In genomic region chr3:156665296-156665695, GRCh38 we compare ENCODE assay signal across 14 cellular contexts. TPM values are rescaled to one million over a fixed set of nuclear protein-coding genes. Genes with fewer than 3 reads are reported as not detected.
A peak's percentile ranks its signal among the peaks of the same experiment; 100 is the strongest.
DNase-seq lines count a peak whose midpoint lies in the region; TF ChIP-seq lines count a peak whose summit lies in the region.
"Had no signal": no experiment of that assay in that cellular context is flagged by ENCODE, and none has a peak within 500 bp of the region (broad histone marks: within the 10 kb centered on the region; RNA-seq: fewer than 3 reads in every experiment).

No MANE protein-coding gene starts in this region.

- CTCF ChIA-PET in BJ (lab: Yijun Ruan, JAX): interaction anchor here (0.7 to 1.9 kb wide), 5 partner anchors 8 to 491 kb away, joined by 3 to 5 read pairs (median 3); partner anchors contain the start of gene TIPARP

- H3K4me3 ChIP-seq in BJ (ENCODE audit: low read depth, low read length) (no peak overlapping the region), fibroblast of mammary gland (ENCODE audit: control insufficient read depth, low read depth, low read length) (no peak overlapping the region)
- H3K4me3 ChIP-seq: esophagus squamous epithelium, testis had no signal

- TF ChIP-seq CTCF in BJ (IDR thresholded peaks at IDR 0.05; ENCODE audit: insufficient read depth, low read depth, low read length) (no peak), fibroblast of mammary gland (conservative IDR thresholded peaks at IDR 0.05; ENCODE audit: control insufficient read depth, insufficient read depth, low read depth, low read length) (no peak)

- DNase-seq in BJ (ENCODE audit: low read depth) (peak; percentile 41), NCI-H226 (peak; percentile 24), fibroblast of mammary gland (ENCODE audit: low read depth) (peak; percentile 90), DMS153 treated with DMSO at 0.1 percent for 48 hours (lab: John Stamatoyannopoulos, UW; ENCODE audit: unreplicated experiment) (no peak), NAMALWA (ENCODE audit: low spot score) (no peak), NCI-H1417 treated with DMSO at 0.1 percent for 48 hours (lab: John Stamatoyannopoulos, UW) (no peak), SK-N-DZ (ENCODE audit: low spot score) (no peak)
- DNase-seq: activated naive CD4-positive, alpha-beta T cell treated with anti-CD3 and anti-CD28 coated beads, Interleukin-2, amount 50 U/mL, for 16 hours; DMS53; esophagus squamous epithelium; NCI-H2107; stimulated activated CD4-positive, alpha-beta T cell treated with anti-CD3 and anti-CD28 coated beads, Interleukin-15, amount 100 ng/mL, for 24 hours; testis had no signal

- no peaks in the 10 kb centered on the region for H3K36me3 ChIP-seq in BJ (ENCODE audit: control insufficient read depth, insufficient read depth, low read length)
- H3K36me3 ChIP-seq: esophagus squamous epithelium had no signal

- POLR2A ChIA-PET in BJ (lab: Charles Lee): no interaction called here

- peak; percentile 3 for TF ChIP-seq POLR2A in GM19099 (IDR thresholded peaks at IDR 0.05; ENCODE audit: extremely low read depth, insufficient read length, low read depth)

- H3K27me3 ChIP-seq in BJ (ENCODE audit: control insufficient read depth, insufficient read depth, low read length): no peaks in the 10 kb centered on the region
- H3K27me3 ChIP-seq: esophagus squamous epithelium, testis had no signal

RNA-seq across cellular contexts. Expression of gene TIPARP, which starts 9.1 kb away (rescaled TPM):
- 23.0 and 30.9 TPM in 2 replicates for polyA plus RNA-seq in BJ (2011; rRNA removed)
- polyA minus RNA-seq in BJ (2011; rRNA and poly(A)+ RNA removed): 30.2 and 37.6 TPM in 2 replicates
- 5.9 and 6.3 TPM in 2 replicates for polyA plus RNA-seq in SK-N-DZ (2014; cell fraction: cytosol; rRNA removed)
- 2.7 and 3.4 TPM in 2 replicates for polyA plus RNA-seq in SK-N-DZ (2014; cell fraction: nucleus; rRNA removed)

Comparison
In these comparisons a context has a peak if more than half of its experiments do, and no peak if none do; other contexts are left out.
1. DNase-seq: peak in BJ (single experiment), NCI-H226 (single experiment) and fibroblast of mammary gland (single experiment); none in DMS153 treated with DMSO at 0.1 percent for 48 hours (single experiment), NAMALWA (single experiment), NCI-H1417 treated with DMSO at 0.1 percent for 48 hours (single experiment) and SK-N-DZ (single experiment).